19 cellular contexts compared by ENCODE assay signal in genomic region chr22:19052941-19053551, GRCh38.
DNase-seq lines count a peak whose midpoint lies in the region; ATAC-seq, FAIRE-seq and TF ChIP-seq lines count a peak whose summit lies in the region.
"Had no signal": no experiment of that assay in that cellular context is flagged by ENCODE, and none has a peak within 500 bp of the region (broad histone marks: within the 10 kb centered on the region; RNA-seq: fewer than 3 reads in every experiment).

No MANE protein-coding gene starts in this region.

- no peak overlapping the region for H3K27ac ChIP-seq in spleen
- H3K27ac ChIP-seq in small intestine (ENCODE audit: low read depth in 1 of 2, low read length in 1 of 2) = no peak overlapping the region
- H3K27ac ChIP-seq: A549, C4-2B had no signal

- no peak for FAIRE-seq in small intestine (lab: Jason Lieb, UNC)
- FAIRE-seq: A549, GM18507 had no signal

- H3K4me1 ChIP-seq in spleen = no peaks in the 10 kb centered on the region
- no peaks in the 10 kb centered on the region for H3K4me1 ChIP-seq in small intestine (ENCODE audit: control insufficient read depth in 2 of 2, insufficient read depth in 1 of 2, low read depth in 1 of 2, low read length in 1 of 2)
- H3K4me1 ChIP-seq: A549, Caco-2 had no signal

- H3K27me3 ChIP-seq in spleen (replicated peaks in 1 of 7) (no peaks in the 10 kb centered on the region), small intestine (ENCODE audit: control insufficient read depth in 2 of 2, insufficient read depth in 2 of 2, low read length in 2 of 2) (no peaks in the 10 kb centered on the region)

- peak overlapping the region; percentile 3 to 20 for H3K27ac Mint-ChIP-seq in activated naive CD4-positive, alpha-beta T cell treated with anti-CD3 and anti-CD28 coated beads, Interleukin-2, amount 50 U/mL, for 72 hours
- H3K27ac Mint-ChIP-seq: IgD-negative memory B cell had no signal

- peak in 1 of 2 donors; percentile 21 for DNase-seq in activated naive CD4-positive, alpha-beta T cell treated with anti-CD3 and anti-CD28 coated beads, Interleukin-2, amount 50 U/mL, for 72 hours (ENCODE audit: low spot score in 2 of 2)
- no peak for DNase-seq in activated naive CD4-positive, alpha-beta T cell treated with Interleukin-2 at 50 U/mL for 16 hours
- DNase-seq in D341Med (ENCODE audit: low spot score) = peak; percentile 4
- peak; percentile 37 for DNase-seq in islet precursor cell
- peak; percentile 31 for DNase-seq in spleen
- no peak for DNase-seq in NCI-H2081 (lab: John Stamatoyannopoulos, UW)
- DNase-seq in small intestine = no peak
- DNase-seq in pons (ENCODE audit: low spot score) = no peak
- DNase-seq: Caco-2, DMS53, NCI-H1417, NCI-H2029, NCI-H510A had no signal

- H3K9me3 Mint-ChIP-seq in activated naive CD4-positive, alpha-beta T cell treated with anti-CD3 and anti-CD28 coated beads, Interleukin-2, amount 50 U/mL, for 72 hours = no peaks in the 10 kb centered on the region
- H3K9me3 Mint-ChIP-seq: IgD-negative memory B cell had no signal

- intact Hi-C loops in spleen (cut with DNase I; ENCODE audit: low total_unique reads) = no loop called here

- H3K36me3 ChIP-seq in spleen (peaks cover 2 to 100% (median 74%) of the 10 kb centered on the region in 6 donors), small intestine (ENCODE audit: control insufficient read depth in 2 of 2, insufficient read depth in 2 of 2, low read length in 2 of 2) (peaks cover 12 to 25% of the 10 kb centered on the region in 2 donors)

- ATAC-seq in activated naive CD4-positive, alpha-beta T cell treated with anti-CD3 and anti-CD28 coated beads, Interleukin-2, amount 50 U/mL, for 72 hours = no peak
- ATAC-seq: A549, HCT116, Panc1 had no signal

- H3K36me3 Mint-ChIP-seq in activated naive CD4-positive, alpha-beta T cell treated with anti-CD3 and anti-CD28 coated beads, Interleukin-2, amount 50 U/mL, for 72 hours = peaks cover 0 to 4% of the 10 kb centered on the region in 2 donors

- TF ChIP-seq CTCF in spleen (IDR thresholded peaks at IDR 0.05 in 8 of 11, conservative IDR thresholded peaks at IDR 0.05 in 3 of 11) = no peak

- H3K4me3 ChIP-seq in spleen = no peak overlapping the region
- H3K4me3 ChIP-seq in small intestine (ENCODE audit: low read depth in 1 of 2, low read length in 2 of 2) = no peak overlapping the region
- H3K4me3 ChIP-seq: A549 had no signal

- TF ChIP-seq POLR2A in spleen (IDR thresholded peaks at IDR 0.05) = no peak

- H3K9me3 ChIP-seq in spleen = no peaks in the 10 kb centered on the region
- no peaks in the 10 kb centered on the region for H3K9me3 ChIP-seq in small intestine (ENCODE audit: control insufficient read depth, low read depth)
- H3K9me3 ChIP-seq: A549, Caco-2 had no signal

- 96 to 100% (median 98%) methylated on average over 4 of the region's 4 CpGs for WGBS in spleen, 5 donors
- 91 to 97% (median 97%) methylated on average over 4 of the region's 4 CpGs for WGBS in small intestine, 3 donors

Comparison
In these comparisons a context has a peak if more than half of its experiments do, and no peak if none do; other contexts are left out.
1. DNase-seq: peak in D341Med (single experiment), islet precursor cell (single experiment) and spleen (single experiment); none in activated naive CD4-positive, alpha-beta T cell treated with Interleukin-2 at 50 U/mL for 16 hours (single experiment), NCI-H2081 (0 of 2), small intestine (single experiment) and pons (single experiment).